In the genomic region with DNA sequence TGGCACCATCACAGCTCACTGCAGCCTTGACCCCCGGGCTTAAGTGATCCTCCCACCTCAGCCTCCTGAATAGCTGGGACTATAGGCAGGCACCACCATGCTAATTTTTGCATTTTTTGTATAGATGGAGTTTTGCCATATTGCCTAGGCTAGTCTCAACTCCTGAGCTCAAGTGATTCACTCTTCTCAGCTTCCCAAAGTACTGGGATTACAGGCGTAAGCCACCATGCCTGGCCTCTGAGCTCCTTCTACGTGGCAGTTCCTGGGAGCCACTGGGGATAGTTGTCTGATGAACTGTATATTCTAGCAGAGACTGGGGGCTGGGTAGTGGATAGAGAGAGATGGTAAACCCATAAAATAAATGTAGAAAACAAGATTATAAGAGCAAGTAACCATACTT, we compare ENCODE assay signal across 25 cellular contexts. TPM values are rescaled to one million over a fixed set of nuclear protein-coding genes. Genes with fewer than 3 reads are reported as not detected.
"Had no signal": no experiment of that assay in that cellular context is flagged by ENCODE, and none has a peak within 500 bp of the region (broad histone marks: within the 10 kb centered on the region; RNA-seq: fewer than 3 reads in every experiment).

No MANE protein-coding gene starts in this region.

- H3K4me3 Mint-ChIP-seq: activated CD4-positive, alpha-beta memory T cell treated with anti-CD3 and anti-CD28 coated beads, Interleukin-2, amount 10 ng/mL, durations not matched to agents 7 days and 5 days; activated CD4-positive, alpha-beta T cell treated with anti-CD3 and anti-CD28 coated beads, Interleukin-2, amount 10 ng/mL, durations not matched to agents 7 days and 5 days; activated naive CD4-positive, alpha-beta T cell treated with anti-CD3 and anti-CD28 coated beads for 36 hours; activated naive CD4-positive, alpha-beta T cell treated with anti-CD3 and anti-CD28 coated beads, Interleukin-2, amount 50 U/mL, for 24 hours; activated naive CD8-positive, alpha-beta T cell treated with anti-CD3 and anti-CD28 coated beads for 36 hours; activated naive CD8-positive, alpha-beta T cell treated with anti-CD3 and anti-CD28 coated beads, Interleukin-2, amount 50 U/mL, for 24 hours; activated T-cell treated with anti-CD3 and anti-CD28 coated beads, Interleukin-2, amount 50 U/mL, for 24 hours; activated T-cell treated with anti-CD3 and anti-CD28 coated beads, Interleukin-2, amount 50 U/mL, for 72 hours; effector memory CD8-positive, alpha-beta T cell; WTC11 had no signal

- H3K4me1 Mint-ChIP-seq: activated CD4-positive, alpha-beta memory T cell treated with anti-CD3 and anti-CD28 coated beads, Interleukin-2, amount 10 ng/mL, durations not matched to agents 7 days and 5 days; activated CD4-positive, alpha-beta T cell treated with anti-CD3 and anti-CD28 coated beads, Interleukin-2, amount 10 ng/mL, durations not matched to agents 7 days and 5 days; activated naive CD4-positive, alpha-beta T cell treated with anti-CD3 and anti-CD28 coated beads, Interleukin-2, amount 50 U/mL, for 24 hours; activated naive CD8-positive, alpha-beta T cell treated with anti-CD3 and anti-CD28 coated beads for 36 hours; activated naive CD8-positive, alpha-beta T cell treated with anti-CD3 and anti-CD28 coated beads, Interleukin-2, amount 50 U/mL, for 24 hours; WTC11 had no signal

- H3K9me3 ChIP-seq: adrenal gland, body of pancreas, esophagus muscularis mucosa, gastrocnemius medialis had no signal

- H3K9me3 Mint-ChIP-seq: activated CD4-positive, alpha-beta memory T cell treated with anti-CD3 and anti-CD28 coated beads, Interleukin-2, amount 10 ng/mL, durations not matched to agents 7 days and 5 days; activated CD4-positive, alpha-beta T cell treated with anti-CD3 and anti-CD28 coated beads, Interleukin-2, amount 10 ng/mL, durations not matched to agents 7 days and 5 days; activated naive CD4-positive, alpha-beta T cell treated with anti-CD3 and anti-CD28 coated beads for 36 hours; activated naive CD4-positive, alpha-beta T cell treated with anti-CD3 and anti-CD28 coated beads, Interleukin-2, amount 50 U/mL, for 24 hours; activated naive CD8-positive, alpha-beta T cell treated with anti-CD3 and anti-CD28 coated beads for 36 hours; activated naive CD8-positive, alpha-beta T cell treated with anti-CD3 and anti-CD28 coated beads, Interleukin-2, amount 50 U/mL, for 24 hours; activated T-cell treated with anti-CD3 and anti-CD28 coated beads, Interleukin-2, amount 50 U/mL, for 24 hours; activated T-cell treated with anti-CD3 and anti-CD28 coated beads, Interleukin-2, amount 50 U/mL, for 72 hours; effector memory CD8-positive, alpha-beta T cell; WTC11 had no signal

- H3K27ac Mint-ChIP-seq: activated CD4-positive, alpha-beta memory T cell treated with anti-CD3 and anti-CD28 coated beads, Interleukin-2, amount 10 ng/mL, durations not matched to agents 7 days and 5 days; activated CD4-positive, alpha-beta T cell treated with anti-CD3 and anti-CD28 coated beads, Interleukin-2, amount 10 ng/mL, durations not matched to agents 7 days and 5 days; activated naive CD4-positive, alpha-beta T cell treated with anti-CD3 and anti-CD28 coated beads for 36 hours; activated naive CD4-positive, alpha-beta T cell treated with anti-CD3 and anti-CD28 coated beads, Interleukin-2, amount 50 U/mL, for 24 hours; activated naive CD8-positive, alpha-beta T cell treated with anti-CD3 and anti-CD28 coated beads for 36 hours; activated naive CD8-positive, alpha-beta T cell treated with anti-CD3 and anti-CD28 coated beads, Interleukin-2, amount 50 U/mL, for 24 hours; activated T-cell treated with anti-CD3 and anti-CD28 coated beads, Interleukin-2, amount 50 U/mL, for 24 hours; activated T-cell treated with anti-CD3 and anti-CD28 coated beads, Interleukin-2, amount 50 U/mL, for 72 hours; effector memory CD8-positive, alpha-beta T cell; WTC11 had no signal

- H3K27me3 ChIP-seq: body of pancreas, esophagus muscularis mucosa, gastrocnemius medialis had no signal

- H3K36me3 Mint-ChIP-seq: activated naive CD4-positive, alpha-beta T cell treated with anti-CD3 and anti-CD28 coated beads, Interleukin-2, amount 50 U/mL, for 24 hours; activated naive CD8-positive, alpha-beta T cell treated with anti-CD3 and anti-CD28 coated beads for 36 hours; WTC11 had no signal

- H3K36me3 ChIP-seq: adrenal gland, esophagus muscularis mucosa, gastrocnemius medialis had no signal

- H3K27ac ChIP-seq: adrenal gland, body of pancreas, esophagus muscularis mucosa, foreskin keratinocyte, gastrocnemius medialis, VCaP had no signal

- DNase-seq: activated CD4-positive, alpha-beta T cell treated with anti-CD3 and anti-CD28 coated beads for 1 hour; activated CD8-positive, alpha-beta memory T cell treated with anti-CD3 and anti-CD28 coated beads, Interleukin-2, amount 50 U/mL, for 48 hours; activated T-cell treated with anti-CD3 and anti-CD28 coated beads for 4 hours; aorta; cortex of kidney; effector CD4-positive, alpha-beta T cell had no signal

- H3K4me1 ChIP-seq: adrenal gland, esophagus muscularis mucosa, foreskin keratinocyte, gastrocnemius medialis had no signal

- H3K4me3 ChIP-seq: adrenal gland, body of pancreas, esophagus muscularis mucosa, gastrocnemius medialis had no signal

RNA-seq across cellular contexts. Expression of gene IYD, which starts 26.1 kb away (rescaled TPM):
- total RNA-seq: activated CD4-positive, alpha-beta memory T cell treated with anti-CD3 and anti-CD28 coated beads, Interleukin-2, amount 10 ng/mL, durations not matched to agents 7 days and 5 days; activated CD4-positive, alpha-beta T cell treated with anti-CD3 and anti-CD28 coated beads, Interleukin-2, amount 10 ng/mL, durations not matched to agents 7 days and 5 days; activated naive CD4-positive, alpha-beta T cell treated with anti-CD3 and anti-CD28 coated beads for 36 hours; activated naive CD8-positive, alpha-beta T cell treated with anti-CD3 and anti-CD28 coated beads for 36 hours; activated T-cell treated with anti-CD3 and anti-CD28 coated beads, Interleukin-2, amount 50 U/mL, for 72 hours; aorta; chondrocyte; dermis blood vessel endothelial cell; esophagus muscularis mucosa; foreskin keratinocyte; T-helper 1 cell treated with Interleukin-12 subunit alpha and Interleukin-12 subunit beta and Interleukin-4 antibody, amounts not matched to agents 30 ng/mL and 1 ng/mL, for 36 hours; WTC11 had no signal
